In the genomic region with DNA sequence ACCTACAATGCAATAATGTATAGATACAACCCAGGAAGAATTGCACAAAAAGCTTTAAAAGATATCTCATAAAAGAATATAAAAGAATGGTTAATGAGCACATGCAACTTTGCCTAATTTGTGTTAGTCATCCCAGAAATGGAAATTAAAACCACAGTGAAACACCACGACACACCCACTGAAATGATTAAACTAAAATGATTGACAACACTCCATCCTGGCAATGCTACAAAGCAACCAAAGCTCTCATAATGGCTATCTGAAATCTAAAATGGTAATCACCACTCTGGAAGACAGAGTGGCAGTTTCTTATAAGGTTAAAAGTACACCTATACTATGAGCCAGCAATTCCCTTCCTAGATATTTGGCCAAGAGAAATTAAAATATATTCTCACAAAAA, we compare ENCODE assay signal across 24 cellular contexts.
DNase-seq lines count a peak whose midpoint lies in the region; ATAC-seq and FAIRE-seq lines count a peak whose summit lies in the region.
"Had no signal": no experiment of that assay in that cellular context is flagged by ENCODE, and none has a peak within 500 bp of the region (broad histone marks: within the 10 kb centered on the region; RNA-seq: fewer than 3 reads in every experiment).

No MANE protein-coding gene starts in this region.

- H3K4me1 Mint-ChIP-seq in activated T-cell treated with anti-CD3 and anti-CD28 coated beads, Interleukin-2, amount 50 U/mL, for 4 hours (ENCODE audit: low read depth) = peaks cover 3% of the 10 kb centered on the region
- H3K4me1 Mint-ChIP-seq in stimulated activated naive CD8-positive, alpha-beta T cell treated with anti-CD3 and anti-CD28 coated beads, Interleukin-15, amount 100 ng/mL, for 72 hours = peaks cover 27% of the 10 kb centered on the region
- H3K4me1 Mint-ChIP-seq: CD4-positive, alpha-beta memory T cell; GM23338; IgD-negative memory B cell had no signal

- peak; percentile 18 for FAIRE-seq in colon (lab: Jason Lieb, UNC)
- FAIRE-seq: G401.6 had no signal

- DNase-seq in activated T-cell treated with anti-CD3 and anti-CD28 coated beads, Interleukin-2, amount 50 U/mL, for 4 hours = no peak
- DNase-seq in activated T-cell treated with anti-CD3 and anti-CD28 coated beads for 4 hours (no peak), SW480 (ENCODE audit: low spot score) (peak; percentile 18), NCI-H2171 (lab: John Stamatoyannopoulos, UW) (no peak)
- DNase-seq in stimulated activated naive CD8-positive, alpha-beta T cell treated with anti-CD3 and anti-CD28 coated beads, Interleukin-15, amount 100 ng/mL, for 72 hours = no peak
- DNase-seq: C1 segment of cervical spinal cord; CD4-positive, alpha-beta memory T cell; COR-L47; DMS53; MM.1S; NCI-H1105; NCI-H146; NCI-H1930; NCI-H2107; NCI-H446; NCI-H524 treated with DMSO at 0.1 percent for 48 hours; NCI-H774; Right ventricle myocardium superior; RPMI8226 had no signal

- no peaks in the 10 kb centered on the region for H3K36me3 Mint-ChIP-seq in activated T-cell treated with anti-CD3 and anti-CD28 coated beads, Interleukin-2, amount 50 U/mL, for 4 hours (ENCODE audit: insufficient read depth)
- H3K36me3 Mint-ChIP-seq: CD4-positive, alpha-beta memory T cell had no signal

- H3K9me3 Mint-ChIP-seq in activated T-cell treated with anti-CD3 and anti-CD28 coated beads, Interleukin-2, amount 50 U/mL, for 4 hours = peaks cover 9% of the 10 kb centered on the region
- peaks cover 15 to 21% of the 10 kb centered on the region in 2 donors for H3K9me3 Mint-ChIP-seq in stimulated activated naive CD8-positive, alpha-beta T cell treated with anti-CD3 and anti-CD28 coated beads, Interleukin-15, amount 100 ng/mL, for 72 hours

- peak; percentile 75 to 80 for ATAC-seq in activated T-cell treated with anti-CD3 and anti-CD28 coated beads, Interleukin-2, amount 50 U/mL, for 4 hours
- peak; percentile 77 for ATAC-seq in stimulated activated naive CD8-positive, alpha-beta T cell treated with anti-CD3 and anti-CD28 coated beads, Interleukin-15, amount 100 ng/mL, for 72 hours
- ATAC-seq in GM21737 (IDR thresholded peaks at IDR 0.05; ENCODE audit: unreplicated experiment) = no peak
- ATAC-seq: GM23338 had no signal

- H3K27me3 Mint-ChIP-seq in activated T-cell treated with anti-CD3 and anti-CD28 coated beads, Interleukin-2, amount 50 U/mL, for 4 hours (ENCODE audit: low read depth) = peaks cover 6% of the 10 kb centered on the region
- peaks cover 11% of the 10 kb centered on the region for H3K27me3 Mint-ChIP-seq in stimulated activated naive CD8-positive, alpha-beta T cell treated with anti-CD3 and anti-CD28 coated beads, Interleukin-15, amount 100 ng/mL, for 72 hours
- H3K27me3 Mint-ChIP-seq: IgD-negative memory B cell had no signal

- no peak overlapping the region for H3K27ac Mint-ChIP-seq in stimulated activated naive CD8-positive, alpha-beta T cell treated with anti-CD3 and anti-CD28 coated beads, Interleukin-15, amount 100 ng/mL, for 72 hours
- H3K27ac Mint-ChIP-seq: GM23338, IgD-negative memory B cell had no signal

- H3K4me3 Mint-ChIP-seq in activated T-cell treated with anti-CD3 and anti-CD28 coated beads, Interleukin-2, amount 50 U/mL, for 4 hours = no peak overlapping the region
- H3K4me3 Mint-ChIP-seq in stimulated activated naive CD8-positive, alpha-beta T cell treated with anti-CD3 and anti-CD28 coated beads, Interleukin-15, amount 100 ng/mL, for 72 hours = no peak overlapping the region
- H3K4me3 Mint-ChIP-seq: CD4-positive, alpha-beta memory T cell; GM23338; IgD-negative memory B cell had no signal
